12 cellular contexts compared by ENCODE assay signal in the genomic region with DNA sequence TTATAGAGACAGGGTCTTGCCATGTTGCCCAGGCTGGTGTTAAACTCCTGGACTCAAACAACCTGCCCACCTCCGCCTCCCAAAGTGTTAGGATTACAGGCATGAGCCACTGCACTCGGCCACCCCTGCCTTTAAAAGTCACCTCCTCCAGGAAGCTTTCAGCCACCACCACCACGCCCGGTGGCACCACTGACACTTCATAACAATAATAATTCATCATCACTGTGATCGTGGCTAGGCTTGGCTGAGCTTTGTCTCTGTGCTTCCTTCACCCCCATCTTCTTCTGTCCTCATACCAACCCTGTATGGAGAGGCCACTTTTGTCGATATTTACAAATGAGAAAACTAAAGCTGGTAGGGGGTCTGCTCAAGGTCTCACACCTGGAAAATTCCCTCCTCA. TPM values are rescaled to one million over a fixed set of nuclear protein-coding genes. Genes with fewer than 3 reads are reported as not detected.
DNase-seq lines count a peak whose midpoint lies in the region; ATAC-seq and TF ChIP-seq lines count a peak whose summit lies in the region.
"Had no signal": no experiment of that assay in that cellular context is flagged by ENCODE, and none has a peak within 500 bp of the region (broad histone marks: within the 10 kb centered on the region; RNA-seq: fewer than 3 reads in every experiment).

No MANE protein-coding gene starts in this region.

- no peaks in the 10 kb centered on the region for H3K79me2 ChIP-seq in MM.1S (ENCODE audit: low read length)

- TF ChIP-seq CTCF in MM.1S (IDR thresholded peaks at IDR 0.05; ENCODE audit: low read length), result no peak

- no peaks in the 10 kb centered on the region for H3K36me3 Mint-ChIP-seq in activated CD4-positive, alpha-beta memory T cell treated with anti-CD3 and anti-CD28 coated beads, Interleukin-2, amount 10 ng/mL, durations not matched to agents 7 days and 5 days (ENCODE audit: low read depth)
- no peaks in the 10 kb centered on the region for H3K36me3 Mint-ChIP-seq in immature natural killer cell

- no peaks in the 10 kb centered on the region for H3K9me2 ChIP-seq in MM.1S (replicated peaks; ENCODE audit: insufficient read depth, low read length)
- H3K9me2 ChIP-seq: SK-N-SH had no signal

- H3K9me3 Mint-ChIP-seq in activated CD4-positive, alpha-beta memory T cell treated with anti-CD3 and anti-CD28 coated beads, Interleukin-2, amount 10 ng/mL, durations not matched to agents 7 days and 5 days, result no peaks in the 10 kb centered on the region
- H3K9me3 Mint-ChIP-seq in immature natural killer cell, result no peaks in the 10 kb centered on the region

- H3K4me1 Mint-ChIP-seq in activated CD4-positive, alpha-beta memory T cell treated with anti-CD3 and anti-CD28 coated beads, Interleukin-2, amount 10 ng/mL, durations not matched to agents 7 days and 5 days, result peaks cover 26% of the 10 kb centered on the region
- peaks cover 15 to 16% of the 10 kb centered on the region in 2 donors for H3K4me1 Mint-ChIP-seq in immature natural killer cell

- no peak overlapping the region for H3K9ac ChIP-seq in MM.1S (ENCODE audit: low read length)
- H3K9ac ChIP-seq: SK-N-SH had no signal

- H3K4me3 Mint-ChIP-seq in activated CD4-positive, alpha-beta memory T cell treated with anti-CD3 and anti-CD28 coated beads, Interleukin-2, amount 10 ng/mL, durations not matched to agents 7 days and 5 days, result peak overlapping the region; percentile 14
- H3K4me3 Mint-ChIP-seq in immature natural killer cell, result peak overlapping the region; percentile 46 to 84 (median 76)

- peaks cover 11% of the 10 kb centered on the region for H3K27me3 Mint-ChIP-seq in activated CD4-positive, alpha-beta memory T cell treated with anti-CD3 and anti-CD28 coated beads, Interleukin-2, amount 10 ng/mL, durations not matched to agents 7 days and 5 days
- H3K27me3 Mint-ChIP-seq in immature natural killer cell (ENCODE audit: low read depth in 3 of 3), result peaks cover 10 to 32% (median 26%) of the 10 kb centered on the region in 3 donors

- no peaks in the 10 kb centered on the region for H3F3A ChIP-seq in MM.1S (ENCODE audit: insufficient read depth, low read length)

- H3K4me3 ChIP-seq in MM.1S (ENCODE audit: low read length), result no peak overlapping the region

- no peak overlapping the region for H3K27ac Mint-ChIP-seq in activated CD4-positive, alpha-beta memory T cell treated with anti-CD3 and anti-CD28 coated beads, Interleukin-2, amount 10 ng/mL, durations not matched to agents 7 days and 5 days
- H3K27ac Mint-ChIP-seq in immature natural killer cell, result peak overlapping the region in 5 of 6 donors; percentile 37 to 86 (median 77)

- peaks cover 45% of the 10 kb centered on the region for H3K27me3 ChIP-seq in MM.1S (replicated peaks; ENCODE audit: insufficient read depth, low read length)

- no peak overlapping the region for H3K27ac ChIP-seq in MM.1S (ENCODE audit: low read length)
- H3K27ac ChIP-seq: upper lobe of left lung had no signal

- no peak overlapping the region for H3K4me2 ChIP-seq in MM.1S (ENCODE audit: low read depth, low read length)
- H3K4me2 ChIP-seq: SK-N-SH had no signal

- no peaks in the 10 kb centered on the region for H3K9me3 ChIP-seq in MM.1S (replicated peaks; ENCODE audit: insufficient read depth, low read length)
- H3K9me3 ChIP-seq: SK-N-SH, upper lobe of left lung had no signal

- POLR2A ChIA-PET in activated CD4-positive, alpha-beta memory T cell treated with anti-CD3 and anti-CD28 coated beads, Interleukin-2, amount 10 ng/mL, durations not matched to agents 7 days and 5 days (lab: Charles Lee), result interaction anchor here (1.1 to 1.6 kb wide), 3 partner anchors 10 to 193 kb away, joined by 3 to 4 read pairs (median 3); a partner anchor contains a TSS

- peak; percentile 38 for DNase-seq in stimulated activated CD4-positive, alpha-beta T cell treated with anti-CD3 and anti-CD28 coated beads, Interleukin-15, amount 100 ng/mL, for 24 hours
- no peak for DNase-seq in stimulated activated CD4-positive, alpha-beta T cell treated with anti-CD3 and anti-CD28 coated beads, Interleukin-4, amount 100 ng/mL, for 4 hours
- DNase-seq in activated CD4-positive, alpha-beta memory T cell treated with anti-CD3 and anti-CD28 coated beads, Interleukin-2, amount 10 ng/mL, durations not matched to agents 7 days and 5 days, result peak; percentile 48
- peak in 2 of 3 donors; percentile 25 to 33 for DNase-seq in immature natural killer cell
- no peak for DNase-seq in activated gamma-delta T cell (lab: John Stamatoyannopoulos, UW)
- DNase-seq in MM.1S, result no peak
- DNase-seq: NCI-H1092 treated with DMSO at 0.1 percent for 48 hours, SK-N-SH, upper lobe of left lung had no signal

- no peaks in the 10 kb centered on the region for H3K4me1 ChIP-seq in MM.1S (ENCODE audit: low read length)

- CTCF ChIA-PET in activated CD4-positive, alpha-beta memory T cell treated with anti-CD3 and anti-CD28 coated beads, Interleukin-2, amount 10 ng/mL, durations not matched to agents 7 days and 5 days (lab: Charles Lee), result interaction anchor here (0.8 to 2.0 kb wide), 4 partner anchors 18 to 90 kb away, joined by 3 to 5 read pairs (median 4); no protein-coding TSS in a partner anchor

- H2AFZ ChIP-seq in MM.1S (ENCODE audit: low read length), result no peak overlapping the region

- no peaks in the 10 kb centered on the region for H4K20me1 ChIP-seq in MM.1S (ENCODE audit: insufficient read depth, low read length)

- H3K36me3 ChIP-seq in MM.1S (replicated peaks; ENCODE audit: insufficient read depth, low read length), result no peaks in the 10 kb centered on the region
- H3K36me3 ChIP-seq: upper lobe of left lung had no signal

- no peak for ATAC-seq in GM21526 (IDR thresholded peaks at IDR 0.05; ENCODE audit: low FRiP score, unreplicated experiment)
- ATAC-seq in GM19351 (IDR thresholded peaks at IDR 0.05; ENCODE audit: unreplicated experiment), result no peak

RNA-seq across cellular contexts. Expression of a gene that starts 12.8 kb away (rescaled TPM):
- not detected for total RNA-seq in activated CD4-positive, alpha-beta memory T cell treated with anti-CD3 and anti-CD28 coated beads, Interleukin-2, amount 10 ng/mL, durations not matched to agents 7 days and 5 days
- not detected for polyA plus RNA-seq in immature natural killer cell
- total RNA-seq: activated CD8-positive, alpha-beta memory T cell treated with anti-CD3 and anti-CD28 coated beads for 36 hours had no signal

RNA-seq across cellular contexts. Expression of a gene that starts 43.8 kb away (rescaled TPM):
- total RNA-seq in activated CD4-positive, alpha-beta memory T cell treated with anti-CD3 and anti-CD28 coated beads, Interleukin-2, amount 10 ng/mL, durations not matched to agents 7 days and 5 days, result 1 to 10 TPM; 6.9 to 7.6 TPM
- 10 to 100 TPM in 2 of 3 donors, 1 to 10 TPM in 1; 6.1 to 14.3 (median 14.0) TPM for polyA plus RNA-seq in immature natural killer cell

Comparison
In these comparisons a context has a peak if more than half of its experiments do, and no peak if none do; other contexts are left out.
1. DNase-seq: peak in stimulated activated CD4-positive, alpha-beta T cell treated with anti-CD3 and anti-CD28 coated beads, Interleukin-15, amount 100 ng/mL, for 24 hours (single experiment), activated CD4-positive, alpha-beta memory T cell treated with anti-CD3 and anti-CD28 coated beads, Interleukin-2, amount 10 ng/mL, durations not matched to agents 7 days and 5 days (single experiment) and immature natural killer cell (2 of 3); none in stimulated activated CD4-positive, alpha-beta T cell treated with anti-CD3 and anti-CD28 coated beads, Interleukin-4, amount 100 ng/mL, for 4 hours (0 of 2), activated gamma-delta T cell (single experiment) and MM.1S (single experiment).